Comparison of ENCODE assay signal across 18 cellular contexts in the genomic region with DNA sequence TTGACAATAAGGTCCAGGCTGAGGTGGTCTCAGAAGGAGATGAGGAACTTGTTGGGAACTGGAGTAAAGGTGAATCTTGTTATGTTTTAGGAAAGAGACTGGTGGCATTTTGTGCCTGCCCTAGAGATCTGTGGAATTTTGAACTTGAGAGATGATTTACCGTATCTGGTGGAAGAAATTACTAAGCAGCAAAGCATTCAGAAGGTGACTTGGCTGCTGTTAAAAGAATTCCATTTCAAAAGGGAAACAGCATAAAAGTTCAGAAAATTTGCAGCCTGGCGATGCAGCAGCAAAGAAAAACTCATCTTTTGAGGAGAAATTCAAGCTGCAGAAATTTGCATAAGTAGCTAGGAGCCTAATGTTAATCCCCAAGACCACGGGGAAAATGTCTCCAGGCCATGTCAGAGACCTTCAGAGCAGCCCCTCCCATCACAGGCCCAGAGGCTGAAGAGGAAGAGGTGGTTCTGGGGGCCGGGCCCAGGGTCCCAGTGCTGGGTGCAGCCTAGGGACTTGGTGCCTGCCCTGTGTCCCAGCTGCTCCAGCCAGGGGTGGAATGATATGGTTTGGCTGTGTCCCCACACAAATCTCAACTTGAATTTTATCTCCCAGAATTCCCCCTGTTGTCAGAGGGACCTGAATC.
DNase-seq lines count a peak whose midpoint lies in the region; ATAC-seq lines count a peak whose summit lies in the region.
"Had no signal": no experiment of that assay in that cellular context is flagged by ENCODE, and none has a peak within 500 bp of the region (broad histone marks: within the 10 kb centered on the region; RNA-seq: fewer than 3 reads in every experiment).

No MANE protein-coding gene starts in this region.

- H3K79me2 ChIP-seq in ACC112 (ENCODE audit: control insufficient read depth, insufficient read depth, low read length, unreplicated experiment) (peaks cover 4% of the 10 kb centered on the region), Karpas-422 (ENCODE audit: low read length) (no peaks in the 10 kb centered on the region)

- H3K9me3 ChIP-seq in Karpas-422 (ENCODE audit: low read length): no peaks in the 10 kb centered on the region

- no peaks in the 10 kb centered on the region for H3K4me1 Mint-ChIP-seq in immature natural killer cell
- no peaks in the 10 kb centered on the region for H3K4me1 Mint-ChIP-seq in activated CD8-positive, alpha-beta memory T cell treated with anti-CD3 and anti-CD28 coated beads, Interleukin-2, amount 10 ng/mL, durations not matched to agents 7 days and 5 days
- H3K4me1 Mint-ChIP-seq: CD4-positive, CD25-positive, alpha-beta regulatory T cell had no signal

- CTCF ChIA-PET in activated CD8-positive, alpha-beta memory T cell treated with anti-CD3 and anti-CD28 coated beads, Interleukin-2, amount 10 ng/mL, durations not matched to agents 7 days and 5 days (lab: Charles Lee): no interaction called here

- H3K4me3 ChIP-seq in ACC112 (ENCODE audit: low read depth, low read length): peak overlapping the region; percentile 14; the same call in 1 of the 2 replicates
- H3K4me3 ChIP-seq in Karpas-422 (ENCODE audit: low read length): no peak overlapping the region
- H3K4me3 ChIP-seq: coronary artery had no signal

- H3K4me3 Mint-ChIP-seq in immature natural killer cell: no peak overlapping the region
- H3K4me3 Mint-ChIP-seq in activated CD8-positive, alpha-beta memory T cell treated with anti-CD3 and anti-CD28 coated beads, Interleukin-2, amount 10 ng/mL, durations not matched to agents 7 days and 5 days: no peak overlapping the region
- H3K4me3 Mint-ChIP-seq: CD4-positive, CD25-positive, alpha-beta regulatory T cell; neural crest cell had no signal

- DNase-seq in Karpas-422: peak; percentile 38
- DNase-seq in astrocyte of the hippocampus (ENCODE audit: low read depth, low spot score): peak; percentile 77
- DNase-seq in iris pigment epithelial cell (ENCODE audit: low read depth): peak; percentile 77
- DNase-seq in ureter (ENCODE audit: low spot score): no peak
- DNase-seq in immature natural killer cell: no peak
- no peak for DNase-seq in activated CD8-positive, alpha-beta memory T cell treated with anti-CD3 and anti-CD28 coated beads, Interleukin-2, amount 10 ng/mL, durations not matched to agents 7 days and 5 days
- DNase-seq: activated CD4-positive, alpha-beta T cell treated with anti-CD3 and anti-CD28 coated beads, Interleukin-2, amount 50 U/mL, for 48 hours; activated T-cell treated with anti-CD3 and anti-CD28 coated beads for 4 hours; CD4-positive, CD25-positive, alpha-beta regulatory T cell; NCI-H1092; NCI-H524; SHP77; stimulated activated CD4-positive, alpha-beta T cell treated with anti-CD3 and anti-CD28 coated beads, Interleukin-12 subunit alpha, Interleukin-12 subunit beta, amount 100 ng/mL, for 4 hours; substantia nigra had no signal

- H4K20me1 ChIP-seq in Karpas-422 (ENCODE audit: insufficient read depth, low read depth, low read length): no peaks in the 10 kb centered on the region

- H3K27ac Mint-ChIP-seq in immature natural killer cell: no peak overlapping the region
- no peak overlapping the region for H3K27ac Mint-ChIP-seq in activated CD8-positive, alpha-beta memory T cell treated with anti-CD3 and anti-CD28 coated beads, Interleukin-2, amount 10 ng/mL, durations not matched to agents 7 days and 5 days
- H3K27ac Mint-ChIP-seq: CD4-positive, CD25-positive, alpha-beta regulatory T cell had no signal

- H3K9ac ChIP-seq in Karpas-422 (ENCODE audit: low read length): no peak overlapping the region

- H3K36me3 Mint-ChIP-seq in immature natural killer cell: peaks cover 0 to 3% (median 0%) of the 10 kb centered on the region in 3 donors
- no peaks in the 10 kb centered on the region for H3K36me3 Mint-ChIP-seq in activated CD8-positive, alpha-beta memory T cell treated with anti-CD3 and anti-CD28 coated beads, Interleukin-2, amount 10 ng/mL, durations not matched to agents 7 days and 5 days
- H3K36me3 Mint-ChIP-seq: CD4-positive, CD25-positive, alpha-beta regulatory T cell had no signal

- H3K4me1 ChIP-seq in ACC112 (ENCODE audit: control insufficient read depth, insufficient read depth, low read length, unreplicated experiment): peaks cover 74% of the 10 kb centered on the region
- peaks cover 3% of the 10 kb centered on the region; the same call in 1 of the 2 replicates for H3K4me1 ChIP-seq in Karpas-422 (ENCODE audit: low read length)

- H3K27ac ChIP-seq in ACC112 (ENCODE audit: low read depth, low read length) (peak overlapping the region; percentile 57), Karpas-422 (ENCODE audit: low read length) (no peak overlapping the region)

- H2AFZ ChIP-seq in ACC112 (ENCODE audit: low read length, unreplicated experiment) (no peak overlapping the region), Karpas-422 (ENCODE audit: low read length) (no peak overlapping the region)

- no peaks in the 10 kb centered on the region for H3K27me3 ChIP-seq in ACC112 (ENCODE audit: insufficient read depth, low read length)
- H3K27me3 ChIP-seq in Karpas-422 (ENCODE audit: low read length): no peaks in the 10 kb centered on the region

- no peak overlapping the region for H3K4me2 ChIP-seq in Karpas-422 (ENCODE audit: low read depth, low read length, poor library complexity, severe bottlenecking)

- no peaks in the 10 kb centered on the region for H3K36me3 ChIP-seq in ACC112 (ENCODE audit: insufficient read depth, low read length)
- H3K36me3 ChIP-seq in Karpas-422 (ENCODE audit: insufficient read depth, low read length): no peaks in the 10 kb centered on the region

- peaks cover 6 to 47% (median 18%) of the 10 kb centered on the region in 6 donors for H3K9me3 Mint-ChIP-seq in immature natural killer cell
- peaks cover 8% of the 10 kb centered on the region for H3K9me3 Mint-ChIP-seq in activated CD8-positive, alpha-beta memory T cell treated with anti-CD3 and anti-CD28 coated beads, Interleukin-2, amount 10 ng/mL, durations not matched to agents 7 days and 5 days (ENCODE audit: low read depth)

- no peak for ATAC-seq in activated CD8-positive, alpha-beta memory T cell treated with anti-CD3 and anti-CD28 coated beads, Interleukin-2, amount 10 ng/mL, durations not matched to agents 7 days and 5 days
- no peak for ATAC-seq in GM19328 (IDR thresholded peaks at IDR 0.05; ENCODE audit: unreplicated experiment)

- H3K9me2 ChIP-seq in Karpas-422 (replicated peaks; ENCODE audit: insufficient read depth, low read length): no peaks in the 10 kb centered on the region

- no peaks in the 10 kb centered on the region for H3K27me3 Mint-ChIP-seq in immature natural killer cell (ENCODE audit: low read depth in 3 of 3)
- H3K27me3 Mint-ChIP-seq in activated CD8-positive, alpha-beta memory T cell treated with anti-CD3 and anti-CD28 coated beads, Interleukin-2, amount 10 ng/mL, durations not matched to agents 7 days and 5 days: no peaks in the 10 kb centered on the region
- H3K27me3 Mint-ChIP-seq: CD4-positive, CD25-positive, alpha-beta regulatory T cell had no signal

Comparison
In these comparisons a context has a peak if more than half of its experiments do, and no peak if none do; other contexts are left out.
1. DNase-seq: peak in Karpas-422 (single experiment), astrocyte of the hippocampus (single experiment) and iris pigment epithelial cell (single experiment); none in ureter (single experiment), immature natural killer cell (0 of 3) and activated CD8-positive, alpha-beta memory T cell treated with anti-CD3 and anti-CD28 coated beads, Interleukin-2, amount 10 ng/mL, durations not matched to agents 7 days and 5 days (single experiment).